20 cellular contexts compared by ENCODE assay signal in the genomic region with DNA sequence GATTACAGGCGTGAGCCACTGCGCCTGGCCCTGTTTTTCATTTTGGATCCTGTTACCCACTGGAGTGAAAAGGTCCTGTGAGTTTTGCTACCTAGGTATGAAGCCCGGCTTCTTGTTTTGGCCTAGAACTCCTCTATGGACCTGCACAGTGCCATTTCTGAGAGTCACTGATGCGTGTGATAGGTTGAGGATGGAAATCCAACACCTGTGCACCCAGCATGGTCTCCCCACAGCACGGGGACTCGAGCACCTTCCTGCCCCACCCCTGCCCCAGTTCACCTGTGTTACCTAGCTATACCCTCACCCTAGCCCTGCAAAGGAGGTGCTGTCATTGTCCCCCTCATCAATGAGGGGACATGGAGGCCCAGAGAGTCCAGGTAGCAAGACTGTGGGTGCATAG. TPM values are rescaled to one million over a fixed set of nuclear protein-coding genes. Genes with fewer than 3 reads are reported as not detected.
"Had no signal": no experiment of that assay in that cellular context is flagged by ENCODE, and none has a peak within 500 bp of the region (broad histone marks: within the 10 kb centered on the region; RNA-seq: fewer than 3 reads in every experiment).

No MANE protein-coding gene starts in this region.

- H3K9me3 ChIP-seq: left lung, right lobe of liver, transverse colon had no signal

- H3K36me3 Mint-ChIP-seq: naive B cell; stimulated activated effector memory CD8-positive, alpha-beta T cell treated with anti-CD3 and anti-CD28 coated beads, Interleukin-12 subunit alpha, Interleukin-12 subunit beta, amount 100 ng/mL, for 72 hours had no signal

- H3K27ac ChIP-seq: left lung, right lobe of liver had no signal

- H3K27ac Mint-ChIP-seq: activated CD4-positive, alpha-beta T cell treated with anti-CD3 and anti-CD28 coated beads, Interleukin-2, amount 10 ng/mL, durations not matched to agents 7 days and 5 days; activated CD8-positive, alpha-beta T cell treated with anti-CD3 and anti-CD28 coated beads for 36 hours; activated naive CD8-positive, alpha-beta T cell treated with anti-CD3 and anti-CD28 coated beads, Interleukin-2, amount 50 U/mL, for 24 hours; activated T-helper 1 cell treated with anti-CD3 and anti-CD28 coated beads, Interleukin-12 subunit alpha, Interleukin-12 subunit beta, Interleukin-2, Interleukin-4 antibody, amounts not matched to agents 30 ng/mL and 10 ng/mL and 1 ng/mL, durations not matched to agents 14 hours and 24 hours and 36 hours; naive B cell; stimulated activated effector memory CD8-positive, alpha-beta T cell treated with anti-CD3 and anti-CD28 coated beads, Interleukin-12 subunit alpha, Interleukin-12 subunit beta, amount 100 ng/mL, for 72 hours; stimulated activated naive CD8-positive, alpha-beta T cell treated with anti-CD3 and anti-CD28 coated beads, Interleukin-15, amount 100 ng/mL, for 72 hours had no signal

- H3K9me3 Mint-ChIP-seq: activated CD4-positive, alpha-beta T cell treated with anti-CD3 and anti-CD28 coated beads, Interleukin-2, amount 10 ng/mL, durations not matched to agents 7 days and 5 days; activated CD8-positive, alpha-beta T cell treated with anti-CD3 and anti-CD28 coated beads for 36 hours; activated naive CD8-positive, alpha-beta T cell treated with anti-CD3 and anti-CD28 coated beads, Interleukin-2, amount 50 U/mL, for 24 hours; activated T-helper 1 cell treated with anti-CD3 and anti-CD28 coated beads, Interleukin-12 subunit alpha, Interleukin-12 subunit beta, Interleukin-2, Interleukin-4 antibody, amounts not matched to agents 30 ng/mL and 10 ng/mL and 1 ng/mL, durations not matched to agents 14 hours and 24 hours and 36 hours; brain; naive B cell; stimulated activated effector memory CD8-positive, alpha-beta T cell treated with anti-CD3 and anti-CD28 coated beads, Interleukin-12 subunit alpha, Interleukin-12 subunit beta, amount 100 ng/mL, for 72 hours; stimulated activated naive CD8-positive, alpha-beta T cell treated with anti-CD3 and anti-CD28 coated beads, Interleukin-15, amount 100 ng/mL, for 72 hours had no signal

- DNase-seq: activated CD4-positive, alpha-beta T cell treated with anti-CD3 and anti-CD28 coated beads, Interleukin-2, amount 10 ng/mL, durations not matched to agents 7 days and 5 days; activated CD8-positive, alpha-beta T cell treated with anti-CD3 and anti-CD28 coated beads for 36 hours; activated gamma-delta T cell; activated naive CD4-positive, alpha-beta T cell treated with anti-CD3 and anti-CD28 coated beads, Interleukin-2, amount 50 U/mL, for 16 hours; activated naive CD8-positive, alpha-beta T cell treated with anti-CD3 and anti-CD28 coated beads, Interleukin-2, amount 50 U/mL, for 24 hours; effector memory CD4-positive, alpha-beta T cell; mammary epithelial cell; naive B cell; occipital lobe; posterior cingulate gyrus; right lobe of liver; stimulated activated CD4-positive, alpha-beta T cell treated with anti-CD3 and anti-CD28 coated beads, Interleukin-2, amount 100 ng/mL, for 24 hours; stimulated activated naive CD8-positive, alpha-beta T cell treated with anti-CD3 and anti-CD28 coated beads, Interleukin-15, amount 100 ng/mL, for 72 hours; transverse colon had no signal

- H3K36me3 ChIP-seq: left lung, right lobe of liver, transverse colon had no signal

- H3K4me3 ChIP-seq: left lung, right lobe of liver, skin epidermis, transverse colon had no signal

- H3K4me3 Mint-ChIP-seq: activated CD4-positive, alpha-beta T cell treated with anti-CD3 and anti-CD28 coated beads, Interleukin-2, amount 10 ng/mL, durations not matched to agents 7 days and 5 days; activated CD8-positive, alpha-beta T cell treated with anti-CD3 and anti-CD28 coated beads for 36 hours; activated naive CD8-positive, alpha-beta T cell treated with anti-CD3 and anti-CD28 coated beads, Interleukin-2, amount 50 U/mL, for 24 hours; activated T-helper 1 cell treated with anti-CD3 and anti-CD28 coated beads, Interleukin-12 subunit alpha, Interleukin-12 subunit beta, Interleukin-2, Interleukin-4 antibody, amounts not matched to agents 30 ng/mL and 10 ng/mL and 1 ng/mL, durations not matched to agents 14 hours and 24 hours and 36 hours; stimulated activated effector memory CD8-positive, alpha-beta T cell treated with anti-CD3 and anti-CD28 coated beads, Interleukin-12 subunit alpha, Interleukin-12 subunit beta, amount 100 ng/mL, for 72 hours; stimulated activated naive CD8-positive, alpha-beta T cell treated with anti-CD3 and anti-CD28 coated beads, Interleukin-15, amount 100 ng/mL, for 72 hours had no signal

- H3K4me1 Mint-ChIP-seq: stimulated activated effector memory CD8-positive, alpha-beta T cell treated with anti-CD3 and anti-CD28 coated beads, Interleukin-12 subunit alpha, Interleukin-12 subunit beta, amount 100 ng/mL, for 72 hours had no signal

- H3K27me3 ChIP-seq: right lobe of liver had no signal

RNA-seq across cellular contexts. Expression of gene FBLN1, which starts 5.1 kb away (rescaled TPM):
- total RNA-seq: activated CD4-positive, alpha-beta T cell treated with anti-CD3 and anti-CD28 coated beads, Interleukin-2, amount 10 ng/mL, durations not matched to agents 7 days and 5 days; activated T-helper 1 cell treated with anti-CD3 and anti-CD28 coated beads, Interleukin-12 subunit alpha, Interleukin-12 subunit beta, Interleukin-2, Interleukin-4 antibody, amounts not matched to agents 30 ng/mL and 10 ng/mL and 1 ng/mL, durations not matched to agents 14 hours and 24 hours and 36 hours; T-helper 2 cell treated with Interferon-gamma antibody and Interleukin-4, amounts not matched to agents 100 ng/mL and 5 ng/mL, for 36 hours had no signal
